In the genomic region with DNA sequence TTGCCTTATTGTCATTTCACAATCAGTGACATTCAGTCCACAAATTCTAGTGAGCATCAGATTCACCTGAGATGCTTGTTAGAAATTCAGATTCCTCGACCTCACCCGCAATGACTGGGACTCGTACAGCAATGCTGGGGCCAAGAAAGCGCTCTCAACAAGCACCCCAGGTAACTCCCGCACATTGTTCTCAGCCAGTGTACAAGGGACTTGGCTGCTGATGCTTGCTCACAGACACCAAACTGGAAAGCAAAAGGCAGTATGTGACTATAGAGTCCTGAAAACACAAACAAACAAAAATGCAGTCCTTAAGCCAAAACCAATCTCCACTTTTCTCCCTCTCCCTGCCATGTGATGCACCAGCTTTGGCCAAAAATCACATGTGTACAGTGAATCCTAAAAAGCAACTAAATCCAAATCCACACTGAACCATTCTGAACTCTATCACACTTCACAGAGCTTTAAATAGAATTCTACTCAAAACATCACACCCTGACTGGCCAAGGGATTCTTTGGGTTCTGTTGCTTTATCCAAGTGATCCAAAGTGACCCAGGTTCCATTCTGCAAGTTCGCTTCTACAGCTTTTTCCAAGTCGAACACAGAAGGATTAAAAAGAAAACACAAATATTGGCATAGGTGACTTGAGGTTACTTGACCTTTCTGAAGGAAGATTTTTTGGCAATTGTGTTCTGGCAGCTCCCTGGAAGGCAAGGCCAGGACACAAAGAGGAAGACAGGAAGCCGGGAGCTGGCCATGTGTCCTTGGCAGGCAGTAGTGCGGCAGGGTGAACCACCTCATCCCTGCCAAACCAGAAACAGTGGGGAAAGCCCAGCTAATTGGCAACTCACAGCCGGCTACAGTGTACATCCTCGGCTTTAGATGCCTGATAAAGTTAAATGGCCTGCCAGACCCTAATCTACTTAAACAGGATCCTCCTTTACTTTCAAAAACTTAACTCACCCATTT, we compare ENCODE assay signal across 1 cellular context.
TF ChIP-seq lines count a peak whose summit lies in the region.

No MANE protein-coding gene starts in this region.

TF ChIP-seq in SK-N-SH treated with all-trans-retinoic acid at 6 μM for 48 hours, 23 proteins besides CTCF, POLR2A, EP300 and RAD21 (continued from another document):
- TF ChIP-seq, protein P1, sequence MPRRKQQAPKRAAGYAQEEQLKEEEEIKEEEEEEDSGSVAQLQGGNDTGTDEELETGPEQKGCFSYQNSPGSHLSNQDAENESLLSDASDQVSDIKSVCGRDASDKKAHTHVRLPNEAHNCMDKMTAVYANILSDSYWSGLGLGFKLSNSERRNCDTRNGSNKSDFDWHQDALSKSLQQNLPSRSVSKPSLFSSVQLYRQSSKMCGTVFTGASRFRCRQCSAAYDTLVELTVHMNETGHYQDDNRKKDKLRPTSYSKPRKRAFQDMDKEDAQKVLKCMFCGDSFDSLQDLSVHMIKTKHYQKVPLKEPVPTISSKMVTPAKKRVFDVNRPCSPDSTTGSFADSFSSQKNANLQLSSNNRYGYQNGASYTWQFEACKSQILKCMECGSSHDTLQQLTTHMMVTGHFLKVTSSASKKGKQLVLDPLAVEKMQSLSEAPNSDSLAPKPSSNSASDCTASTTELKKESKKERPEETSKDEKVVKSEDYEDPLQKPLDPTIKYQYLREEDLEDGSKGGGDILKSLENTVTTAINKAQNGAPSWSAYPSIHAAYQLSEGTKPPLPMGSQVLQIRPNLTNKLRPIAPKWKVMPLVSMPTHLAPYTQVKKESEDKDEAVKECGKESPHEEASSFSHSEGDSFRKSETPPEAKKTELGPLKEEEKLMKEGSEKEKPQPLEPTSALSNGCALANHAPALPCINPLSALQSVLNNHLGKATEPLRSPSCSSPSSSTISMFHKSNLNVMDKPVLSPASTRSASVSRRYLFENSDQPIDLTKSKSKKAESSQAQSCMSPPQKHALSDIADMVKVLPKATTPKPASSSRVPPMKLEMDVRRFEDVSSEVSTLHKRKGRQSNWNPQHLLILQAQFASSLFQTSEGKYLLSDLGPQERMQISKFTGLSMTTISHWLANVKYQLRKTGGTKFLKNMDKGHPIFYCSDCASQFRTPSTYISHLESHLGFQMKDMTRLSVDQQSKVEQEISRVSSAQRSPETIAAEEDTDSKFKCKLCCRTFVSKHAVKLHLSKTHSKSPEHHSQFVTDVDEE (CRISPR knock-in tag; IDR thresholded peaks at IDR 0.05): peak; percentile 19; the same call in 1 of the 2 replicates
- 0 out of 2 replicates have a peak, but pooled peaks have one; percentile 42 for TF ChIP-seq ZNF8 (CRISPR knock-in tag; IDR thresholded peaks at IDR 0.05)
- TF ChIP-seq BACH2 (CRISPR knock-in tag; IDR thresholded peaks at IDR 0.05; ENCODE audit: borderline replicate concordance): no peak
TF ChIP-seq in SK-N-SH treated with all-trans-retinoic acid at 6 μM for 48 hours: peak in this region for 6.
